In the genomic region with DNA sequence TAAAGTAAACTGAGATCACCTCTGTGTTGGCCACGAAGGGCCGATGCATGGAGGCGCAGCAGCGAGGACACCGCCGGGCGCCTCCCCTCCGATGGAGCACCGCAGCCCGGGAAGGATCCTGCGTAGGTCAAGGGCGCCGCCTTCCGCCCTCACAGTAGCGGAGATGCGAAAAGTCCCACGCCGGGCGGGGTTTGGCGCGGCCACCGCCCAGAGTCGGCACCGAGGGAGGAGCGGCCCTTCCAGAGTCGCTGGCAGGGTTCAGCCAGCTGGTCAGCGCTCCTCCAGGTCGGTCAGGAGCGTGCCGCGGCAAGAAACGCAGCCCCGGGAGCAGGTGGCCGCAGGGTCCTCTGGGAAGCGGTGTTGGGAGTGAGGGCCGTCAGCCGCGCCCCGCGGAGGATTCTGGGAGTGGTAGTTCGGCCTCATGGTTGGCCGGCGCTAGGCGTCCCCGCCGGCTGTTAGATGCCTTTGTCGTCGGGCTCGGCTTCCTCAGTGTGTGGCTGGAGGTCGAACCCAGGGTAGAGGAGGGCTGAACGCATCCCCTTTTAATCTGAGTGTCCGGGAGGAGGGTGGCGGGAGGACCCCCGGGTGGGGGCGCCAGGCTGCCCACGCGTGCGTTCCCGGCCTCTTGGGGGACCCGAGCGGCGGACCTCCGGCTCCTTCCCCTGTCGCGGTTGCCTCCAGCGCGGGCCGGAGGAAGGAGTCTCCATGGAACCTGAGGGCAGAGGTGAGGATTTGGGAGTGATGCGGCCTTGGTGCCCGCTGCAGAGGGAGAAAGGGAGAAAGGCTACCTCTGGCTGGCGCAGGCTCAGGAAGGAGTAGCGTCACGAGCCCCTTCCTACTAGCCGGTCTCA, we compare ENCODE assay signal across 8 cellular contexts. TPM values are rescaled to one million over a fixed set of nuclear protein-coding genes. Genes with fewer than 3 reads are reported as not detected.
DNase-seq lines count a peak whose midpoint lies in the region; ATAC-seq and TF ChIP-seq lines count a peak whose summit lies in the region.

TSS of gene ZNF892 (plus strand) at position 411 of the 851 bp plus-strand sequence. CDS start at position 706, 295 bp downstream.

- peak; percentile 98 for ATAC-seq in HG03457 (IDR thresholded peaks at IDR 0.05; ENCODE audit: unreplicated experiment)
- ATAC-seq in activated CD8-positive, alpha-beta T cell treated with anti-CD3 and anti-CD28 coated beads for 36 hours, result peak; percentile 95
- ATAC-seq in lung (ENCODE audit: insufficient read depth, low FRiP score), result peak; percentile 97

- H3K27me3 ChIP-seq in ectodermal cell (ENCODE audit: control insufficient read depth, insufficient read depth, low read length, poor library complexity, severe bottlenecking), result peaks cover 7% of the 10 kb centered on the region
- H3K27me3 ChIP-seq in lung (ENCODE audit: control insufficient read depth, insufficient read depth), result no peaks in the 10 kb centered on the region

- no peaks in the 10 kb centered on the region for H3K27me3 Mint-ChIP-seq in activated CD8-positive, alpha-beta T cell treated with anti-CD3 and anti-CD28 coated beads for 36 hours

- intact Hi-C loops in activated CD8-positive, alpha-beta T cell treated with anti-CD3 and anti-CD28 coated beads for 36 hours (cut with micrococcal nuclease), result no loop called here

- H3K4me1 Mint-ChIP-seq in activated CD8-positive, alpha-beta T cell treated with anti-CD3 and anti-CD28 coated beads for 36 hours (ENCODE audit: low read depth), result peaks cover 9% of the 10 kb centered on the region

- H3K36me3 Mint-ChIP-seq in activated CD8-positive, alpha-beta T cell treated with anti-CD3 and anti-CD28 coated beads for 36 hours (ENCODE audit: low read depth), result peaks cover 37% of the 10 kb centered on the region

- peak within 1 kb of the TSS; percentile 74 for H3K4me3 ChIP-seq in ectodermal cell (ENCODE audit: insufficient read depth, low read depth, low read length)
- peak within 1 kb of the TSS; percentile 80 for H3K4me3 ChIP-seq in lung

- peak; percentile 84 for DNase-seq in CD1c-positive myeloid dendritic cell (ENCODE audit: extremely low spot score)
- peak; percentile 89 for DNase-seq in GM19240 (ENCODE audit: insufficient read length, low spot score)
- peak; percentile 90 for DNase-seq in NCI-H526 treated with DMSO at 0.1 percent for 48 hours (lab: John Stamatoyannopoulos, UW)
- DNase-seq in activated CD8-positive, alpha-beta T cell treated with anti-CD3 and anti-CD28 coated beads for 36 hours, result peak; percentile 88
- DNase-seq in lung (ENCODE audit: low spot score), result peak; percentile 94
- DNase-seq in stimulated activated CD4-positive, alpha-beta T cell treated with anti-CD3 and anti-CD28 coated beads, TNF-alpha, amount 100 ng/mL, for 24 hours (ENCODE audit: low read depth in 3 of 3), result peak; percentile 65 to 82 (median 67)

- CTCF ChIA-PET in activated CD8-positive, alpha-beta T cell treated with anti-CD3 and anti-CD28 coated beads for 36 hours (lab: Charles Lee), result interaction anchor here (2.0 kb wide), 1 partner anchor 42 kb away, joined by 5 read pairs; the partner anchor contains the start of gene ZNF2

- H3K9me3 Mint-ChIP-seq in activated CD8-positive, alpha-beta T cell treated with anti-CD3 and anti-CD28 coated beads for 36 hours, result peaks cover 26% of the 10 kb centered on the region

- H3K4me1 ChIP-seq in ectodermal cell (ENCODE audit: control insufficient read depth, insufficient read depth, low read length), result peaks cover 8% of the 10 kb centered on the region
- H3K4me1 ChIP-seq in lung (ENCODE audit: control insufficient read depth in 2 of 2, insufficient read depth in 2 of 2, low read length in 2 of 2), result peaks cover 0 to 9% of the 10 kb centered on the region in 2 donors

- H3K36me3 ChIP-seq in ectodermal cell (ENCODE audit: control insufficient read depth, insufficient read depth, low read length) (peaks cover 33% of the 10 kb centered on the region), lung (ENCODE audit: control insufficient read depth in 2 of 2, insufficient read depth in 2 of 2, low read length in 2 of 2) (peaks cover 3 to 19% of the 10 kb centered on the region in 2 donors)

- TF ChIP-seq CTCF in activated CD8-positive, alpha-beta T cell treated with anti-CD3 and anti-CD28 coated beads for 36 hours (IDR thresholded peaks at IDR 0.05), result no peak
- TF ChIP-seq CTCF in lung (IDR thresholded peaks at IDR 0.05; ENCODE audit: control extremely low read depth, extremely low read depth), result peak; percentile 3

- WGBS in ectodermal cell, 2 experiments, result 1% methylated on average over 74 of the region's 74 CpGs
- 1% methylated on average over 49 to 74 of the region's 74 CpGs for WGBS in lung, 2 donors

- peak within 1 kb of the TSS; percentile 82 for H3K27ac Mint-ChIP-seq in activated CD8-positive, alpha-beta T cell treated with anti-CD3 and anti-CD28 coated beads for 36 hours

- H3K27ac ChIP-seq in ectodermal cell (ENCODE audit: insufficient read depth, low read depth, low read length, poor library complexity, severe bottlenecking), result no peak within 1 kb of the TSS
- H3K27ac ChIP-seq in lung (ENCODE audit: low read depth in 1 of 2, low read length in 1 of 2), result peak within 1 kb of the TSS; percentile 93 to 96

- peak within 1 kb of the TSS; percentile 87 for H3K4me3 Mint-ChIP-seq in activated CD8-positive, alpha-beta T cell treated with anti-CD3 and anti-CD28 coated beads for 36 hours

- H3K9me3 ChIP-seq in ectodermal cell (ENCODE audit: control insufficient read depth, low read length), result no peaks in the 10 kb centered on the region
- H3K9me3 ChIP-seq in lung (ENCODE audit: control insufficient read depth in 2 of 2, insufficient read depth in 1 of 2, low read length in 1 of 2), result peaks cover 2 to 11% of the 10 kb centered on the region in 2 donors

- POLR2A ChIA-PET in activated CD8-positive, alpha-beta T cell treated with anti-CD3 and anti-CD28 coated beads for 36 hours (lab: Charles Lee), result interaction anchor here (1.0 kb wide), 1 partner anchor 42 kb away, joined by 3 read pairs; the partner anchor contains the start of gene ZNF2

RNA-seq across cellular contexts. Expression of gene ZNF892, which starts in this region (rescaled TPM):
- total RNA-seq in activated CD8-positive, alpha-beta T cell treated with anti-CD3 and anti-CD28 coated beads for 36 hours, result 1 to 10 TPM; 2.9 to 3.3 TPM
- 15.9 TPM for polyA plus RNA-seq in ectodermal cell (2013, experiment 1 of 4)
- polyA plus RNA-seq in ectodermal cell (2013, experiment 2 of 4), result 15.9 TPM
- 7.6 TPM for polyA plus RNA-seq in ectodermal cell (2013, experiment 3 of 4)
- polyA plus RNA-seq in ectodermal cell (2013, experiment 4 of 4), result 8.6 TPM
- total RNA-seq in lung, result 1 to 10 TPM; 2.7 to 7.0 TPM
- polyA plus RNA-seq in lung, result under 1 TPM; 0.24 to 0.50 TPM
